ENCODE assay signal across 1 cellular context in the genomic region with DNA sequence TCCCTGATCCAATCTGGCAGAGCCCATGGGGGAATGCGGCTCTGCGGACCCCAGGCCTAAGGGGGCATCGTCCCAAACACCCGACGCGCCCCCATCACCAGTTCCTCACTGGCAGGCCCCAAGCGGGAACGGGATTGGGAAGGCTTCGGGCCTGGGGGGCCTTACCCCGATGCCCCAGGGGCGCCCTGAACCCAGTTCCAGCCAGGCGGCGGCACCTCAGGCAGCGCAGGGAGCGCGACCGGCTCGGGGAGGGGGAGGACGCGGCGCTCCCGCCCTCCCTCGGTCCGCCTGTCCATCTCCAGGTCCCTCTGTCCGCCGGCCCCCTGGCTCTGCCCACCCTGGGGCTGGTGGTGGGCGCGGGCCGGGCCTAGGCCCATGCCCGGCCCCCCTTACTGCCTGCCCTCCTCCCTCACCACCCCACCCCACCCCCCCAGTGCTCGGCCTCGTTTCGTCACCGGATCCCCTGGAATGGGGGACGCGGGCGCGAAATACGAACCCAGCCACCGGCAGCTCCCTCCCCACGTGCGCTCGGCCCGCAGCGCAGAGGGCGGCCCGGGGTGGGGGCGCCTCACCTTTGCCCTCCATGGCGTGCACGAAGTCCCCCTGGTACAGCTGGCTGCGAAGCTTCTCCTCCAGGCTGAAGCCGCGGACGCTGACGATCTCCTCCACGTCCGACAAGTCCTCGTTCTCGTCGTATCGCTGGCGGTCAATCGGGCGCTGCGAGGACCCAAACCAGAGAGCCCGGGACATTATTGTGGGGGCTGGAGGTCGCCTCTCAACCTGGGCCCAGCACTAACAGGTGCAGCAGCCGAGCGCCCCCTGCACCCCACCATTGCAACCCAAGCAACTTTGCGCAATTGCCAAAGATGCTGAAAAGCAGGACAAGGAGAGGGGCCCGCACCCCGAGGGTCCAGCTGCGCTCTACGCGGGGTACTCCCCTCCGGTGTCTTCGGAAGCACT.
TF ChIP-seq lines count a peak whose summit lies in the region.

No MANE protein-coding gene starts in this region.

TF ChIP-seq in H1, 55 proteins besides CTCF, POLR2A, EP300 and RAD21:
- TF ChIP-seq CHD1 (IDR thresholded peaks at IDR 0.05; ENCODE audit: low read depth, low read length) (peak; percentile 9; the same call in 1 of the 2 replicates), CBX8 (IDR thresholded peaks at IDR 0.05; ENCODE audit: borderline replicate concordance, low read depth, low read length) (no peak), CTBP2 (IDR thresholded peaks at IDR 0.05; ENCODE audit: borderline replicate concordance, insufficient read depth, insufficient read length, low read length) (no peak), TBP (IDR thresholded peaks at IDR 0.05; ENCODE audit: low read depth, low read length) (peak; percentile 30; the same call in 1 of the 2 replicates), TCF12 (IDR thresholded peaks at IDR 0.05; ENCODE audit: low read depth, low read length) (no peak), POLR2AphosphoS5 (IDR thresholded peaks at IDR 0.05; ENCODE audit: low read depth, low read length) (peak; percentile 39), CEBPB (IDR thresholded peaks at IDR 0.05; ENCODE audit: low read depth, low read length) (peak; percentile 66), NRF1 (IDR thresholded peaks at IDR 0.05; ENCODE audit: low read depth, low read length) (no peak), BACH1 (IDR thresholded peaks at IDR 0.05; ENCODE audit: low read length) (no peak), CREB1 (IDR thresholded peaks at IDR 0.05) (peak; percentile 50; the same call in 1 of the 2 replicates), KDM4A (IDR thresholded peaks at IDR 0.05; ENCODE audit: low read depth, low read length, severe bottlenecking) (peak; percentile 35), CBX5 (IDR thresholded peaks at IDR 0.05; ENCODE audit: low read depth, low read length) (no peak), SIN3A (conservative IDR thresholded peaks at IDR 0.05 in 1 of 2, IDR thresholded peaks at IDR 0.05 in 1 of 2; ENCODE audit: low read depth in 1 of 2, low read length in 2 of 2) (peak in 1 of 2 experiments; percentile 78; a peak in 3 of 4 replicates), SRF (IDR thresholded peaks at IDR 0.05; ENCODE audit: low read depth, low read length) (no peak), HDAC2 (IDR thresholded peaks at IDR 0.05; ENCODE audit: borderline replicate concordance in 1 of 2, low read depth in 2 of 2, low read length in 2 of 2) (peak in 1 of 2 experiments; percentile 14; a peak in 1 of 4 replicates), PHF8 (conservative IDR thresholded peaks at IDR 0.05; ENCODE audit: low read depth, low read length) (peak; percentile 43; the same call in 1 of the 2 replicates), EZH2 (IDR thresholded peaks at IDR 0.05; ENCODE audit: low read depth, low read length, severe bottlenecking) (no peak), YY1 (IDR thresholded peaks at IDR 0.05; ENCODE audit: low read depth, low read length) (no peak), SAP30 (IDR thresholded peaks at IDR 0.05; ENCODE audit: insufficient read depth, insufficient replicate concordance, low read length) (peak; percentile 53)
- TF ChIP-seq, protein P1, sequence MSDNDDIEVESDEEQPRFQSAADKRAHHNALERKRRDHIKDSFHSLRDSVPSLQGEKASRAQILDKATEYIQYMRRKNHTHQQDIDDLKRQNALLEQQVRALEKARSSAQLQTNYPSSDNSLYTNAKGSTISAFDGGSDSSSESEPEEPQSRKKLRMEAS (IDR thresholded peaks at IDR 0.05), result peak; percentile 88
- TF ChIP-seq, protein P2, sequence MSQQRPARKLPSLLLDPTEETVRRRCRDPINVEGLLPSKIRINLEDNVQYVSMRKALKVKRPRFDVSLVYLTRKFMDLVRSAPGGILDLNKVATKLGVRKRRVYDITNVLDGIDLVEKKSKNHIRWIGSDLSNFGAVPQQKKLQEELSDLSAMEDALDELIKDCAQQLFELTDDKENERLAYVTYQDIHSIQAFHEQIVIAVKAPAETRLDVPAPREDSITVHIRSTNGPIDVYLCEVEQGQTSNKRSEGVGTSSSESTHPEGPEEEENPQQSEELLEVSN (IDR thresholded peaks at IDR 0.05), result peak; percentile 51; the same call in 1 of the 2 replicates
TF ChIP-seq in H1: peak in this region for 12.
